8 cellular contexts compared by ENCODE assay signal in the genomic region with DNA sequence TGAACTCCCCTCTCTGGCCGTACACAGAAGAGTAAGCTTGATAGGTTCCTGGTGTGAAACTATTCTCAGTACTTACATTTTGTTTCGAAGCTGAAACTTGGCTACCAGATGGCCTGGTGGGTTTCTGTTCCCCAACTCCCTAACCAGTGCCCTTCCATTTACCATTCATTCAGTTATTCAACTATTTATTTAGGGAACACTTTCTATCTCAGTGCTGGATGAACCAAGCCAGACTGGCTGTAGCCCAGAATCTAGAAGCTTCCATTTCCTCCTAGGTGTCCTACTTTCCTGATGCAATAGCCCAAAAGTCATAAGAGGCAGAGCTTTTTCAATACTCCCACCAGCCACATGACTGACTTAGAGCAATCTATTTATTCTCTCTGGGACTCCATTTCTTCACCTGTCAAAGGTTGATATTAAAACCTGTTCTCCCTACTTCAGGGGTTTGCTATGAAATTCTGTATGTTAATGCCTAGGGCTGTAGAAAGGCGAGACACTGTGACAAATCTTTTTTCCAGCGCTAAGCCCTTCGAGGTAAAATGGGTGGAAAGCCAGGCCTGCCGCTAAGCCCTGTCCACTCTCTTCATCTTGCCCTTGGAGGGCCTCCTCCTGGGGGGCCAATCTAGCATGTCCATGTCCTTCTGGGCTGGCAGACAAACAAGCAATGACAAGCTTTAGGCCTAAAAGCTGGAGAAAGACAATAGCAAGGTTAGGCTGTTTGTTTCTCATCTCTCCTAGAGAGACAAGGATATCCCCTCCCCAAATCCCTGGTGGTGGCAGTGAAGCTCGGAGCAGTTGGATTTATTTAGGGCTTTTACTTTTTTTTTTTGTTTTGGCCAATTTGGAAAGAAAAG. TPM values are rescaled to one million over a fixed set of nuclear protein-coding genes. Genes with fewer than 3 reads are reported as not detected.
A peak's percentile ranks its signal among the peaks of the same experiment; 100 is the strongest.
DNase-seq lines count a peak whose midpoint lies in the region; ATAC-seq and TF ChIP-seq lines count a peak whose summit lies in the region.

No MANE protein-coding gene starts in this region.

- peak overlapping the region; percentile 74 to 99 (median 96) for H3K27ac ChIP-seq in right lobe of liver
- peak overlapping the region; percentile 68 to 100 (median 97) for H3K27ac ChIP-seq in thyroid gland

- H3K4me3 Mint-ChIP-seq in activated naive CD4-positive, alpha-beta T cell treated with anti-CD3 and anti-CD28 coated beads for 36 hours: peak overlapping the region; percentile 76
- H3K4me3 Mint-ChIP-seq in T-cell: peak overlapping the region in 2 of 3 donors; percentile 8 to 79

- H3K9me3 ChIP-seq in right lobe of liver (no peaks in the 10 kb centered on the region), thyroid gland (no peaks in the 10 kb centered on the region)

- no peaks in the 10 kb centered on the region for H3K27me3 Mint-ChIP-seq in activated naive CD4-positive, alpha-beta T cell treated with anti-CD3 and anti-CD28 coated beads for 36 hours (ENCODE audit: low read depth)
- no peaks in the 10 kb centered on the region for H3K27me3 Mint-ChIP-seq in T-cell

- TF ChIP-seq CTCF in right lobe of liver (IDR thresholded peaks at IDR 0.05) (no peak), thyroid gland (IDR thresholded peaks at IDR 0.05) (no peak)

- H3K4me1 ChIP-seq in right lobe of liver (peaks cover 2 to 68% (median 40%) of the 10 kb centered on the region in 4 donors), thyroid gland (peaks cover 78 to 91% of the 10 kb centered on the region in 2 donors)

- peaks cover 10% of the 10 kb centered on the region for H3K36me3 Mint-ChIP-seq in activated naive CD4-positive, alpha-beta T cell treated with anti-CD3 and anti-CD28 coated beads for 36 hours (ENCODE audit: low read depth)
- H3K36me3 Mint-ChIP-seq in T-cell: no peaks in the 10 kb centered on the region

- H3K9me3 Mint-ChIP-seq in activated naive CD4-positive, alpha-beta T cell treated with anti-CD3 and anti-CD28 coated beads for 36 hours: no peaks in the 10 kb centered on the region
- no peaks in the 10 kb centered on the region for H3K9me3 Mint-ChIP-seq in T-cell

- peaks cover 76% of the 10 kb centered on the region for H3K4me1 Mint-ChIP-seq in activated naive CD4-positive, alpha-beta T cell treated with anti-CD3 and anti-CD28 coated beads for 36 hours (ENCODE audit: low read depth)
- peaks cover 83 to 91% (median 89%) of the 10 kb centered on the region in 3 donors for H3K4me1 Mint-ChIP-seq in T-cell

- H3K27ac Mint-ChIP-seq in activated naive CD4-positive, alpha-beta T cell treated with anti-CD3 and anti-CD28 coated beads for 36 hours: peak overlapping the region; percentile 67
- peak overlapping the region; percentile 97 to 99 for H3K27ac Mint-ChIP-seq in T-cell

- no peaks in the 10 kb centered on the region for H3K27me3 ChIP-seq in right lobe of liver
- H3K27me3 ChIP-seq in thyroid gland: no peaks in the 10 kb centered on the region

- ATAC-seq in T-cell (replicated peaks in 1 of 4) (no peak), right lobe of liver (peak in 1 of 4 donors; percentile 2), GM19455 (IDR thresholded peaks at IDR 0.05; ENCODE audit: unreplicated experiment) (no peak)

- TF ChIP-seq POLR2A in right lobe of liver (IDR thresholded peaks at IDR 0.05) (no peak), thyroid gland (IDR thresholded peaks at IDR 0.05) (no peak)

- intact Hi-C loops in activated naive CD4-positive, alpha-beta T cell treated with anti-CD3 and anti-CD28 coated beads for 36 hours (cut with micrococcal nuclease): no loop called here
- intact Hi-C loops in right lobe of liver (cut with DNase I): no loop called here
- intact Hi-C loops in thyroid gland (cut with DNase I): no loop called here

- WGBS in right lobe of liver (ENCODE audit: insufficient coverage, low coverage, low lambda C conversion rate, missing lambda C conversion rate): 64% methylated on average over 6 of the region's 7 CpGs
- 44 to 58% methylated on average over 7 of the region's 7 CpGs for WGBS in thyroid gland, 2 donors

- no peaks in the 10 kb centered on the region for H3K36me3 ChIP-seq in right lobe of liver
- H3K36me3 ChIP-seq in thyroid gland: no peaks in the 10 kb centered on the region

- POLR2A ChIA-PET in T-cell (lab: Charles Lee): interaction anchor here (0.6 to 1.3 kb wide), 4 partner anchors 8 to 64 kb away, joined by 3 to 4 read pairs (median 3); a partner anchor contains a TSS

- CTCF ChIA-PET in activated naive CD4-positive, alpha-beta T cell treated with anti-CD3 and anti-CD28 coated beads for 36 hours (lab: Charles Lee): interaction anchor here (0.8 to 2.4 kb wide), 9 partner anchors 8 to 160 kb away, joined by 3 to 14 read pairs (median 5); a partner anchor contains a TSS
- CTCF ChIA-PET in T-cell (lab: Charles Lee): interaction anchor here (0.6 to 1.0 kb wide), 3 partner anchors 26 to 124 kb away, joined by 3 to 4 read pairs (median 3); no protein-coding TSS in a partner anchor

- H3K4me3 ChIP-seq in right lobe of liver (no peak overlapping the region), thyroid gland (replicated peaks in 1 of 3) (no peak overlapping the region)

- no peak for DNase-seq in activated naive CD4-positive, alpha-beta T cell treated with anti-CD3 and anti-CD28 coated beads for 36 hours
- DNase-seq in activated naive CD4-positive, alpha-beta T cell treated with anti-CD3 and anti-CD28 coated beads, Interleukin-2, amount 50 U/mL, for 16 hours: no peak
- DNase-seq in T-cell: no peak
- peak in 1 of 3 donors; percentile 72 for DNase-seq in right lobe of liver
- DNase-seq in thyroid gland: peak in 1 of 2 donors; percentile 76
- DNase-seq in activated CD4-positive, CD25-positive, alpha-beta regulatory T cell (lab: John Stamatoyannopoulos, UW): no peak
- no peak for DNase-seq in activated effector memory CD4-positive, alpha-beta T cell treated with Interleukin-2 at 50 U/mL for 16 hours

RNA-seq across cellular contexts. Expression of a gene that starts 8.2 kb away (rescaled TPM):
- total RNA-seq in activated naive CD4-positive, alpha-beta T cell treated with anti-CD3 and anti-CD28 coated beads for 36 hours: 10 to 100 TPM; 34.8 to 35.2 TPM
- total RNA-seq in T-cell: 10 to 100 TPM; 32.6 to 50.4 (median 38.8) TPM
- 10 to 100 TPM; 11.7 to 18.1 (median 13.7) TPM for total RNA-seq in right lobe of liver
- total RNA-seq in thyroid gland: 100 to 1,000 TPM in 1 of 4 donors, 10 to 100 TPM in 3; 43.9 to 103 (median 78.4) TPM
